21 cellular contexts compared by ENCODE assay signal in the genomic region with DNA sequence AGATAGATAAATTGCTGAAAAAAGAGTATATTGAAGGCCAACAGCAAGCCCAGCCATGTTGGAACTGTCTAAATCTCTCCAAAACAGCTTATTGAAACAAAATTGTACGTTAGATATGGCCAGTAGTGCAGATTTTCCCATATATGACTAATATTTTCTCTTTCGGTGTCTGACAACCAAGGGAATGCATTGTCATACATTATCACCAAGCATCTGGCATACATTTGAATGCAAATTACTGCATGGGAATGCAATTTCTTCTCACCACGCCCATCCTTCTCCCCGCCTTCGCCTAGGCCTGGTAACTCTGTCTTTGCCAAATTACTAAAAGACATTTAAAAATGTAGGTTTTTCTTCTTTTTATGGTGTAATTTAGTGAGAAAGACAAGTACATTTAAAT.
"Had no signal": no experiment of that assay in that cellular context is flagged by ENCODE, and none has a peak within 500 bp of the region (broad histone marks: within the 10 kb centered on the region; RNA-seq: fewer than 3 reads in every experiment).

No MANE protein-coding gene starts in this region.

- H3K4me3 Mint-ChIP-seq: activated CD8-positive, alpha-beta T cell treated with anti-CD3 and anti-CD28 coated beads, Interleukin-2, amount 10 ng/mL, durations not matched to agents 7 days and 5 days; memory B cell; natural killer cell treated with Interleukin-12 subunit alpha and Interleukin-12 subunit beta and Interleukin-15 and Interleukin-18, amount 100 ng/mL, for 72 hours; T-helper 17 cell; WTC11 had no signal

- H3K4me1 ChIP-seq: gastrocnemius medialis, heart right ventricle, left lung, upper lobe of left lung had no signal

- H3K36me3 ChIP-seq: gastrocnemius medialis, heart right ventricle, left lung, upper lobe of left lung had no signal

- H3K27me3 ChIP-seq: gastrocnemius medialis, left lung, upper lobe of left lung had no signal

- H3K4me1 Mint-ChIP-seq: memory B cell, T-helper 17 cell had no signal

- ATAC-seq: activated CD8-positive, alpha-beta T cell treated with anti-CD3 and anti-CD28 coated beads, Interleukin-2, amount 10 ng/mL, durations not matched to agents 7 days and 5 days; gastrocnemius medialis; heart right ventricle; natural killer cell treated with Interleukin-12 subunit alpha and Interleukin-12 subunit beta and Interleukin-15 and Interleukin-18, amount 100 ng/mL, for 72 hours; right cardiac atrium; T-helper 17 cell; WTC11 had no signal

- H3K27ac ChIP-seq: coronary artery, epithelial cell of prostate, gastrocnemius medialis, heart right ventricle, left lung, upper lobe of left lung had no signal

- H3K9me3 ChIP-seq: gastrocnemius medialis, left lung, upper lobe of left lung had no signal

- H3K36me3 Mint-ChIP-seq: memory B cell; natural killer cell treated with Interleukin-12 subunit alpha and Interleukin-12 subunit beta and Interleukin-15 and Interleukin-18, amount 100 ng/mL, for 72 hours; WTC11 had no signal

- DNase-seq: activated CD4-positive, alpha-beta T cell treated with anti-CD3 and anti-CD28 coated beads for 48 hours; activated CD8-positive, alpha-beta memory T cell treated with anti-CD3 and anti-CD28 coated beads, Interleukin-2, amount 50 U/mL, for 48 hours; activated CD8-positive, alpha-beta T cell treated with anti-CD3 and anti-CD28 coated beads, Interleukin-2, amount 10 ng/mL, durations not matched to agents 7 days and 5 days; central memory CD4-positive, alpha-beta T cell; effector CD8-positive, alpha-beta T cell; gastrocnemius medialis; heart right ventricle; left lung; nucleus accumbens; right cardiac atrium; stimulated activated CD4-positive, alpha-beta T cell treated with anti-CD3 and anti-CD28 coated beads, Interleukin-2, amount 100 ng/mL, for 24 hours; stimulated activated naive CD4-positive, alpha-beta T cell; substantia nigra; T-helper 17 cell; upper lobe of left lung had no signal

- H3K9me3 Mint-ChIP-seq: natural killer cell treated with Interleukin-12 subunit alpha and Interleukin-12 subunit beta and Interleukin-15 and Interleukin-18, amount 100 ng/mL, for 72 hours had no signal

- H3K27me3 Mint-ChIP-seq: memory B cell, progenitor cell of endocrine pancreas had no signal

- H3K27ac Mint-ChIP-seq: activated CD8-positive, alpha-beta T cell treated with anti-CD3 and anti-CD28 coated beads, Interleukin-2, amount 10 ng/mL, durations not matched to agents 7 days and 5 days; memory B cell; natural killer cell treated with Interleukin-12 subunit alpha and Interleukin-12 subunit beta and Interleukin-15 and Interleukin-18, amount 100 ng/mL, for 72 hours; progenitor cell of endocrine pancreas; T-helper 17 cell; WTC11 had no signal

- H3K4me3 ChIP-seq: coronary artery, gastrocnemius medialis, heart right ventricle, left lung, upper lobe of left lung had no signal
